In genomic region chr11:32333335-32333991, GRCh38 we compare ENCODE assay signal across 8 cellular contexts.
DNase-seq lines count a peak whose midpoint lies in the region; ATAC-seq and TF ChIP-seq lines count a peak whose summit lies in the region.

No MANE protein-coding gene starts in this region.

- H3K4me2 ChIP-seq in BLaER1: peak overlapping the region; percentile 82
- peak overlapping the region; percentile 77 for H3K4me2 ChIP-seq in neuronal stem cell (ENCODE audit: insufficient read depth, low read length, poor library complexity, severe bottlenecking)

- H3K27ac ChIP-seq in BLaER1 (0 out of 2 replicates have a peak overlapping the region, but pooled peaks have one; percentile 35), HUES48 (ENCODE audit: low read depth, low read length) (no peak overlapping the region), gastroesophageal sphincter (peak overlapping the region in 2 of 4 donors; percentile 49 to 61), neuronal stem cell (replicated peaks; ENCODE audit: low read length) (no peak overlapping the region), urinary bladder (ENCODE audit: low read depth) (no peak overlapping the region)

- TF ChIP-seq EP300 in gastroesophageal sphincter (IDR thresholded peaks at IDR 0.05): no peak

- DNase-seq in activated T-helper 2 cell treated with anti-CD3 and anti-CD28 coated beads, Interferon-gamma antibody, Interleukin-2, Interleukin-4, amounts not matched to agents 10 μg/mL and 5 μg/mL and 100 μg/mL, durations not matched to agents 14 hours and 24 hours and 36 hours (ENCODE audit: low spot score): no peak
- DNase-seq in neuronal stem cell (ENCODE audit: low spot score) (peak; percentile 51), NCI-H1105 treated with DMSO at 0.1 percent for 48 hours (lab: John Stamatoyannopoulos, UW) (no peak), kidney glomerular epithelial cell (lab: John Stamatoyannopoulos, UW) (no peak)

- H3K27me3 ChIP-seq in BLaER1 (no peaks in the 10 kb centered on the region), HUES48 (ENCODE audit: control insufficient read depth, insufficient read depth, low read length) (peaks cover 35% of the 10 kb centered on the region), gastroesophageal sphincter (peaks cover 4% of the 10 kb centered on the region), neuronal stem cell (ENCODE audit: control insufficient read depth in 3 of 3, insufficient read depth in 3 of 3, low read depth in 1 of 3, low read length in 3 of 3) (peaks cover 0 to 31% (median 9%) of the 10 kb centered on the region in 3 experiments)

- no peak overlapping the region for H2BK5ac ChIP-seq in neuronal stem cell (ENCODE audit: low read length)

- no peaks in the 10 kb centered on the region for H3K36me3 Mint-ChIP-seq in activated T-helper 2 cell treated with anti-CD3 and anti-CD28 coated beads, Interferon-gamma antibody, Interleukin-2, Interleukin-4, amounts not matched to agents 10 μg/mL and 5 μg/mL and 100 μg/mL, durations not matched to agents 14 hours and 24 hours and 36 hours (ENCODE audit: low read depth)

- H3K9ac ChIP-seq in BLaER1: peak overlapping the region; percentile 41; the same call in 1 of the 2 replicates
- no peak overlapping the region for H3K9ac ChIP-seq in HUES48 (ENCODE audit: low read depth, low read length)
- H3K9ac ChIP-seq in neuronal stem cell (ENCODE audit: low read depth, low read length, poor library complexity): no peak overlapping the region

- no peak overlapping the region for H2BK15ac ChIP-seq in neuronal stem cell (ENCODE audit: low read length)

- H3K4me1 ChIP-seq in BLaER1 (peaks cover 11% of the 10 kb centered on the region), HUES48 (ENCODE audit: control insufficient read depth, insufficient read depth, low read length) (peaks cover 8% of the 10 kb centered on the region; the same call in 1 of the 2 replicates), gastroesophageal sphincter (peaks cover 0 to 14% (median 0%) of the 10 kb centered on the region in 3 donors), neuronal stem cell (ENCODE audit: control insufficient read depth in 2 of 2, insufficient read depth in 1 of 2, low read depth in 1 of 2, low read length in 2 of 2) (peaks cover 0 to 3% of the 10 kb centered on the region in 2 donors), urinary bladder (ENCODE audit: insufficient read depth) (no peaks in the 10 kb centered on the region)

- peak in 1 of 4 experiments; percentile 54 for TF ChIP-seq CTCF in gastroesophageal sphincter (IDR thresholded peaks at IDR 0.05)

- H3K9me3 ChIP-seq in BLaER1 (peaks cover 27% of the 10 kb centered on the region), HUES48 (ENCODE audit: control insufficient read depth, insufficient read depth, low read length) (peaks cover 10% of the 10 kb centered on the region; the same call in 1 of the 2 replicates), gastroesophageal sphincter (no peaks in the 10 kb centered on the region), neuronal stem cell (replicated peaks in 1 of 2; ENCODE audit: control insufficient read depth in 2 of 2, insufficient read depth in 1 of 2, low read depth in 1 of 2, low read length in 2 of 2) (peaks cover 0 to 4% of the 10 kb centered on the region in 2 donors)

- H3K18ac ChIP-seq in neuronal stem cell (ENCODE audit: low read length): peak overlapping the region; percentile 44

- 0 to 30% methylated on average over 2 to 4 of the region's 57 CpGs for WGBS in gastroesophageal sphincter (ENCODE audit: low coverage in 1 of 2), 2 donors
- WGBS in neuronal stem cell (ENCODE audit: extremely low coverage in 2 of 2, insufficient read length in 2 of 2, insufficient replicate concordance in 1 of 2), 2 donors: no CpG with 5 or more reads among the region's 57 CpGs
- 20% methylated on average over 57 of the region's 57 CpGs for WGBS in urinary bladder

- intact Hi-C loops in activated T-helper 2 cell treated with anti-CD3 and anti-CD28 coated beads, Interferon-gamma antibody, Interleukin-2, Interleukin-4, amounts not matched to agents 10 μg/mL and 5 μg/mL and 100 μg/mL, durations not matched to agents 14 hours and 24 hours and 36 hours (cut with micrococcal nuclease): loop anchor here (5.0 to 10.0 kb wide), 2 partner anchors 104 to 509 kb away; partner anchors contain the start of gene WT1

- H3K14ac ChIP-seq in neuronal stem cell (ENCODE audit: low read length): no peak overlapping the region

- H3K4me3 ChIP-seq in BLaER1 (peak overlapping the region; percentile 67), HUES48 (ENCODE audit: low read depth, low read length) (peak overlapping the region; percentile 56), gastroesophageal sphincter (peak overlapping the region; percentile 19 to 51), neuronal stem cell (ENCODE audit: low read length in 2 of 2) (peak overlapping the region in 1 of 2 donors; percentile 75), urinary bladder (ENCODE audit: low read depth, low read length) (peak overlapping the region; percentile 24)

- H2AFZ ChIP-seq in neuronal stem cell (ENCODE audit: low read length): peak overlapping the region; percentile 64

- peak overlapping the region; percentile 45 for H3K4me3 Mint-ChIP-seq in activated T-helper 2 cell treated with anti-CD3 and anti-CD28 coated beads, Interferon-gamma antibody, Interleukin-2, Interleukin-4, amounts not matched to agents 10 μg/mL and 5 μg/mL and 100 μg/mL, durations not matched to agents 14 hours and 24 hours and 36 hours (ENCODE audit: low read depth)

- H3K79me1 ChIP-seq in neuronal stem cell (ENCODE audit: low read depth, low read length): no peaks in the 10 kb centered on the region

- peaks cover 5% of the 10 kb centered on the region for H3K9me3 Mint-ChIP-seq in activated T-helper 2 cell treated with anti-CD3 and anti-CD28 coated beads, Interferon-gamma antibody, Interleukin-2, Interleukin-4, amounts not matched to agents 10 μg/mL and 5 μg/mL and 100 μg/mL, durations not matched to agents 14 hours and 24 hours and 36 hours

- peaks cover 4% of the 10 kb centered on the region for H3K4me1 Mint-ChIP-seq in activated T-helper 2 cell treated with anti-CD3 and anti-CD28 coated beads, Interferon-gamma antibody, Interleukin-2, Interleukin-4, amounts not matched to agents 10 μg/mL and 5 μg/mL and 100 μg/mL, durations not matched to agents 14 hours and 24 hours and 36 hours (ENCODE audit: low read depth)

- ATAC-seq in gastroesophageal sphincter: peak; percentile 48

- no peak for TF ChIP-seq POLR2A in gastroesophageal sphincter (IDR thresholded peaks at IDR 0.05)

- no peak overlapping the region for H2BK120ac ChIP-seq in neuronal stem cell (ENCODE audit: low read depth, low read length)

- H4K91ac ChIP-seq in neuronal stem cell (ENCODE audit: low read depth, low read length, poor library complexity): no peak overlapping the region

- H3K23ac ChIP-seq in neuronal stem cell (ENCODE audit: low read depth, low read length, poor library complexity): peak overlapping the region; percentile 1

- no peak overlapping the region for H2AK5ac ChIP-seq in neuronal stem cell (ENCODE audit: low read depth, low read length)

- no peak overlapping the region for H3K27ac Mint-ChIP-seq in activated T-helper 2 cell treated with anti-CD3 and anti-CD28 coated beads, Interferon-gamma antibody, Interleukin-2, Interleukin-4, amounts not matched to agents 10 μg/mL and 5 μg/mL and 100 μg/mL, durations not matched to agents 14 hours and 24 hours and 36 hours

- H4K20me1 ChIP-seq in BLaER1: no peaks in the 10 kb centered on the region

- H3K36me3 ChIP-seq in BLaER1 (no peaks in the 10 kb centered on the region), HUES48 (ENCODE audit: control insufficient read depth, insufficient read depth, low read length) (no peaks in the 10 kb centered on the region), gastroesophageal sphincter (no peaks in the 10 kb centered on the region), neuronal stem cell (replicated peaks in 1 of 2; ENCODE audit: control insufficient read depth in 2 of 2, insufficient read depth in 2 of 2, low read length in 2 of 2) (no peaks in the 10 kb centered on the region), urinary bladder (ENCODE audit: insufficient read depth) (no peaks in the 10 kb centered on the region)

- H3K4ac ChIP-seq in neuronal stem cell (ENCODE audit: low read length): no peak overlapping the region

- peaks cover 43% of the 10 kb centered on the region for H3K27me3 Mint-ChIP-seq in activated T-helper 2 cell treated with anti-CD3 and anti-CD28 coated beads, Interferon-gamma antibody, Interleukin-2, Interleukin-4, amounts not matched to agents 10 μg/mL and 5 μg/mL and 100 μg/mL, durations not matched to agents 14 hours and 24 hours and 36 hours (ENCODE audit: low read depth)

- H2BK12ac ChIP-seq in neuronal stem cell (ENCODE audit: low read length): no peak overlapping the region

- H4K8ac ChIP-seq in neuronal stem cell (ENCODE audit: low read depth, low read length): no peak overlapping the region
